9 cellular contexts compared by ENCODE assay signal in genomic region chr9:127634698-127635097, GRCh38. TPM values are rescaled to one million over a fixed set of nuclear protein-coding genes. Genes with fewer than 3 reads are reported as not detected.
A peak's percentile ranks its signal among the peaks of the same experiment; 100 is the strongest.
DNase-seq lines count a peak whose midpoint lies in the region; ATAC-seq and TF ChIP-seq lines count a peak whose summit lies in the region.
"Had no signal": no experiment of that assay in that cellular context is flagged by ENCODE, and none has a peak within 500 bp of the region (broad histone marks: within the 10 kb centered on the region; RNA-seq: fewer than 3 reads in every experiment).

No MANE protein-coding gene starts in this region.

- H3K9ac ChIP-seq in endodermal cell (ENCODE audit: extremely low read depth, low read length, poor library complexity, severe bottlenecking), result no peak overlapping the region

- DNase-seq in right cardiac atrium (no peak), cardiac septum (ENCODE audit: low spot score) (no peak), NCI-H1694 (lab: John Stamatoyannopoulos, UW) (peak; percentile 17), endodermal cell (peak; percentile 64), upper lobe of right lung (no peak), NCI-H2081 treated with DMSO at 0.1 percent for 48 hours (lab: John Stamatoyannopoulos, UW) (no peak), NCI-H2171 (lab: John Stamatoyannopoulos, UW) (no peak)
- no peak for DNase-seq in naive thymus-derived CD8-positive, alpha-beta T cell
- DNase-seq: stimulated activated naive CD8-positive, alpha-beta T cell treated with anti-CD3 and anti-CD28 coated beads, Interleukin-15, amount 100 ng/mL, for 72 hours had no signal

- 89% methylated on average over 5 of the region's 5 CpGs for WGBS in right cardiac atrium
- WGBS in endodermal cell (ENCODE audit: insufficient coverage in 1 of 2, insufficient read length in 1 of 2), 2 experiments, result 87 to 91% methylated on average over 3 to 5 of the region's 5 CpGs

- H3K9me3 Mint-ChIP-seq in endodermal cell, result peaks cover 4% of the 10 kb centered on the region
- H3K9me3 Mint-ChIP-seq in naive thymus-derived CD8-positive, alpha-beta T cell, result no peaks in the 10 kb centered on the region
- H3K9me3 Mint-ChIP-seq: stimulated activated naive CD8-positive, alpha-beta T cell treated with anti-CD3 and anti-CD28 coated beads, Interleukin-15, amount 100 ng/mL, for 72 hours had no signal

- peak overlapping the region; percentile 69 for H3K27ac ChIP-seq in right cardiac atrium (ENCODE audit: low read length)
- no peak overlapping the region for H3K27ac ChIP-seq in endodermal cell (ENCODE audit: low read depth, low read length)
- peak overlapping the region; percentile 28 for H3K27ac ChIP-seq in upper lobe of right lung

- peaks cover 2% of the 10 kb centered on the region for H3K36me3 Mint-ChIP-seq in endodermal cell (ENCODE audit: low read depth)
- no peaks in the 10 kb centered on the region for H3K36me3 Mint-ChIP-seq in naive thymus-derived CD8-positive, alpha-beta T cell

- H3K9me3 ChIP-seq in right cardiac atrium (ENCODE audit: control insufficient read depth, low read length) (no peaks in the 10 kb centered on the region), endodermal cell (ENCODE audit: control insufficient read depth, low read length) (no peaks in the 10 kb centered on the region), upper lobe of right lung (no peaks in the 10 kb centered on the region)

- no peaks in the 10 kb centered on the region for H3K27me3 ChIP-seq in right cardiac atrium (ENCODE audit: control insufficient read depth, insufficient read depth)
- no peaks in the 10 kb centered on the region for H3K27me3 ChIP-seq in endodermal cell (ENCODE audit: control insufficient read depth, insufficient read depth, low read length, poor library complexity, severe bottlenecking)
- no peaks in the 10 kb centered on the region for H3K27me3 ChIP-seq in upper lobe of right lung

- no peaks in the 10 kb centered on the region for H3K36me3 ChIP-seq in endodermal cell (ENCODE audit: control insufficient read depth, insufficient read depth, low read length)
- H3K36me3 ChIP-seq in upper lobe of right lung, result no peaks in the 10 kb centered on the region

- peaks cover 21% of the 10 kb centered on the region for H3K4me1 Mint-ChIP-seq in endodermal cell
- peaks cover 10 to 13% (median 12%) of the 10 kb centered on the region in 4 donors for H3K4me1 Mint-ChIP-seq in naive thymus-derived CD8-positive, alpha-beta T cell

- ATAC-seq in right cardiac atrium (no peak), upper lobe of right lung (no peak)
- no peak for ATAC-seq in naive thymus-derived CD8-positive, alpha-beta T cell
- ATAC-seq: stimulated activated naive CD8-positive, alpha-beta T cell treated with anti-CD3 and anti-CD28 coated beads, Interleukin-15, amount 100 ng/mL, for 72 hours had no signal

- H3K4me3 ChIP-seq in right cardiac atrium (ENCODE audit: low read length), result no peak overlapping the region
- H3K4me3 ChIP-seq in endodermal cell (ENCODE audit: low read length), result no peak overlapping the region
- H3K4me3 ChIP-seq in upper lobe of right lung, result no peak overlapping the region

- no peak overlapping the region for H3K4me3 Mint-ChIP-seq in endodermal cell
- no peak overlapping the region for H3K4me3 Mint-ChIP-seq in naive thymus-derived CD8-positive, alpha-beta T cell
- H3K4me3 Mint-ChIP-seq: stimulated activated naive CD8-positive, alpha-beta T cell treated with anti-CD3 and anti-CD28 coated beads, Interleukin-15, amount 100 ng/mL, for 72 hours had no signal

- no peak overlapping the region for H3K27ac Mint-ChIP-seq in endodermal cell
- H3K27ac Mint-ChIP-seq in naive thymus-derived CD8-positive, alpha-beta T cell, result peak overlapping the region in 1 of 10 donors; percentile 50
- H3K27ac Mint-ChIP-seq: stimulated activated naive CD8-positive, alpha-beta T cell treated with anti-CD3 and anti-CD28 coated beads, Interleukin-15, amount 100 ng/mL, for 72 hours had no signal

- POLR2A ChIA-PET in naive thymus-derived CD8-positive, alpha-beta T cell (lab: Charles Lee), result interaction anchor here (0.5 kb wide), 1 partner anchor 246 kb away, joined by 3 read pairs; no protein-coding TSS in a partner anchor

- intact Hi-C loops in right cardiac atrium (cut with DNase I) (no loop called here), cardiac septum (cut with DNase I) (no loop called here), upper lobe of right lung (cut with DNase I) (no loop called here)

- no peaks in the 10 kb centered on the region for H3K27me3 Mint-ChIP-seq in endodermal cell (ENCODE audit: insufficient read depth)
- H3K27me3 Mint-ChIP-seq in naive thymus-derived CD8-positive, alpha-beta T cell, result no peaks in the 10 kb centered on the region
- H3K27me3 Mint-ChIP-seq: stimulated activated naive CD8-positive, alpha-beta T cell treated with anti-CD3 and anti-CD28 coated beads, Interleukin-15, amount 100 ng/mL, for 72 hours had no signal

- H3K4me1 ChIP-seq in right cardiac atrium (ENCODE audit: control insufficient read depth, insufficient read depth, low read length) (peaks cover 2% of the 10 kb centered on the region), endodermal cell (ENCODE audit: control insufficient read depth, insufficient read depth, low read length) (no peaks in the 10 kb centered on the region), upper lobe of right lung (peaks cover 15% of the 10 kb centered on the region)

- peak; percentile 53 for TF ChIP-seq CTCF in endodermal cell (conservative IDR thresholded peaks at IDR 0.05)
- TF ChIP-seq CTCF in upper lobe of right lung (IDR thresholded peaks at IDR 0.05), result no peak

RNA-seq across cellular contexts. Expression of gene STXBP1, which starts 22.6 kb away (rescaled TPM):
- 10 to 100 TPM; 30.0 to 43.3 (median 41.2) TPM for total RNA-seq in right cardiac atrium
- 19.4 TPM for polyA plus RNA-seq in right cardiac atrium
- 46.6 TPM for total RNA-seq in cardiac septum
- total RNA-seq in endodermal cell, result 10 to 100 TPM; 27.8 to 46.8 TPM
- polyA plus RNA-seq in endodermal cell (2013, experiment 1 of 2), result 36.9 TPM
- 33.8 TPM for polyA plus RNA-seq in endodermal cell (2013, experiment 2 of 2)
- 92.1 TPM for total RNA-seq in upper lobe of right lung
- total RNA-seq in naive thymus-derived CD8-positive, alpha-beta T cell, result 10 to 100 TPM; 34.6 to 39.7 TPM
- polyA plus RNA-seq in naive thymus-derived CD8-positive, alpha-beta T cell, result 10 to 100 TPM in 1 of 3 donors, 1 to 10 TPM in 2; 3.4 to 10.3 (median 7.5) TPM

Comparison
In these comparisons a context has a peak if more than half of its experiments do, and no peak if none do; other contexts are left out.
1. DNase-seq: peak in NCI-H1694 (single experiment) and endodermal cell (single experiment); none in right cardiac atrium (0 of 3), cardiac septum (single experiment), upper lobe of right lung (single experiment), NCI-H2081 treated with DMSO at 0.1 percent for 48 hours (single experiment), NCI-H2171 (single experiment) and naive thymus-derived CD8-positive, alpha-beta T cell (0 of 10).